ENCODE assay signal across 8 cellular contexts in genomic region chr19:38647966-38648788, GRCh38. TPM values are rescaled to one million over a fixed set of nuclear protein-coding genes. Genes with fewer than 3 reads are reported as not detected.
DNase-seq lines count a peak whose midpoint lies in the region; ATAC-seq, FAIRE-seq and TF ChIP-seq lines count a peak whose summit lies in the region.

No MANE protein-coding gene starts in this region.

- peaks cover 47% of the 10 kb centered on the region for H3K4me1 Mint-ChIP-seq in activated T-cell treated with anti-CD3 and anti-CD28 coated beads, Interleukin-2, amount 50 U/mL, for 24 hours (ENCODE audit: low read depth)

- no peak overlapping the region for H2AFZ ChIP-seq in HepG2 (ENCODE audit: low read length)

- H3K27me3 ChIP-seq in adrenal gland: no peaks in the 10 kb centered on the region
- peaks cover 0 to 4% of the 10 kb centered on the region in 2 experiments; a peak in 2 of 5 replicates for H3K27me3 ChIP-seq in HepG2 (ENCODE audit: control insufficient read depth in 1 of 2, insufficient read depth in 2 of 2, low read length in 2 of 2)
- peaks cover 29% of the 10 kb centered on the region for H3K27me3 ChIP-seq in thymus (ENCODE audit: control insufficient read depth, insufficient read depth)

- TF ChIP-seq POLR2A in adrenal gland (IDR thresholded peaks at IDR 0.05) (no peak), HepG2 (IDR thresholded peaks at IDR 0.05; ENCODE audit: insufficient read depth in 1 of 2, low read depth in 2 of 2, low read length in 2 of 2) (no peak)

- no peak for TF ChIP-seq EP300 in HepG2 (IDR thresholded peaks at IDR 0.05; ENCODE audit: low read depth in 2 of 2, low read length in 2 of 2)
- TF ChIP-seq EP300 in HepG2 (CRISPR knock-in tag; IDR thresholded peaks at IDR 0.05; ENCODE audit: borderline replicate concordance): no peak

- 0 to 1% (median 1%) methylated on average over 20 of the region's 20 CpGs for WGBS in adrenal gland, 4 donors
- WGBS in HepG2 (ENCODE audit: low lambda C conversion rate): 2% methylated on average over 20 of the region's 20 CpGs
- WGBS in thymus: under 1% methylated on average over 20 of the region's 20 CpGs

- DNase-seq in activated T-cell treated with anti-CD3 and anti-CD28 coated beads, Interleukin-2, amount 50 U/mL, for 24 hours: no peak
- DNase-seq in activated T-cell treated with anti-CD3 and anti-CD28 coated beads for 4 hours (no peak), adrenal gland (no peak), HepG2 (ENCODE audit: low spot score) (no peak), GM03348 (ENCODE audit: low spot score) (no peak)

- H3K79me2 ChIP-seq in HepG2 (ENCODE audit: insufficient read depth, low read length): peaks cover 54% of the 10 kb centered on the region

- CTCF ChIA-PET in HepG2 (lab: Yijun Ruan, JAX; ENCODE audit: low intra/inter-chr PET ratio, low total read pairs): interaction anchor here (1.2 kb wide), 1 partner anchor 283 kb away, joined by 4 read pairs; the partner anchor contains the start of genes MRPS12 and SARS2

- peak overlapping the region; percentile 99 for H3K9ac ChIP-seq in HepG2 (ENCODE audit: insufficient read depth, low read depth, low read length)

- H3K4me3 ChIP-seq in adrenal gland (peak overlapping the region; percentile 83 to 99 (median 92)), HepG2 (replicated peaks in 1 of 3; ENCODE audit: insufficient read depth in 1 of 3, low read depth in 2 of 3, low read length in 3 of 3) (peak overlapping the region; percentile 84 to 100 (median 100)), thymus (ENCODE audit: low read length) (peak overlapping the region; percentile 87)

- in situ Hi-C loops in HepG2 (cut with HindIII; ENCODE audit: extremely low pct_ligation_motif_present, low pct_unique_long_range_greater_than_20kb): no loop called here

- H3K4me1 ChIP-seq in adrenal gland (replicated peaks in 1 of 2) (peaks cover 34 to 35% of the 10 kb centered on the region in 2 donors), HepG2 (ENCODE audit: insufficient read depth, low read length) (peaks cover 39% of the 10 kb centered on the region), thymus (ENCODE audit: control insufficient read depth, insufficient read depth, low read length) (peaks cover 9% of the 10 kb centered on the region)

- intact Hi-C loops in adrenal gland (cut with DNase I): no loop called here
- intact Hi-C loops in HepG2 (cut with micrococcal nuclease; ENCODE audit: unreplicated experiment): no loop called here

- peak overlapping the region; percentile 90 for H3K27ac Mint-ChIP-seq in activated T-cell treated with anti-CD3 and anti-CD28 coated beads, Interleukin-2, amount 50 U/mL, for 24 hours

- peak overlapping the region; percentile 81 to 99 (median 95) for H3K27ac ChIP-seq in adrenal gland
- peak overlapping the region; percentile 92 for H3K27ac ChIP-seq in HepG2 (ENCODE audit: extremely low read length, insufficient read depth, low read length)
- H3K27ac ChIP-seq in thymus (ENCODE audit: low read depth): peak overlapping the region; percentile 66

- BruUV-seq in HepG2 (replicated peaks; lab: Mats Ljungman, UMichigan): TSS peak; percentile 74

- peak overlapping the region; percentile 98 for H3K4me3 Mint-ChIP-seq in activated T-cell treated with anti-CD3 and anti-CD28 coated beads, Interleukin-2, amount 50 U/mL, for 24 hours

- ATAC-seq in HepG2 (no peak), GM19467 (IDR thresholded peaks at IDR 0.05; ENCODE audit: unreplicated experiment) (no peak), GM18498 (IDR thresholded peaks at IDR 0.05; ENCODE audit: unreplicated experiment) (no peak)

- H3K9me3 Mint-ChIP-seq in activated T-cell treated with anti-CD3 and anti-CD28 coated beads, Interleukin-2, amount 50 U/mL, for 24 hours: no peaks in the 10 kb centered on the region

- H4K20me1 ChIP-seq in HepG2 (ENCODE audit: insufficient read depth, low read length): peaks cover 14% of the 10 kb centered on the region; the same call in 1 of the 2 replicates

- FAIRE-seq in HepG2 (lab: Jason Lieb, UNC): no peak

- no peaks in the 10 kb centered on the region for H3K9me3 ChIP-seq in adrenal gland (replicated peaks in 1 of 3)
- H3K9me3 ChIP-seq in HepG2 (ENCODE audit: low read length): no peaks in the 10 kb centered on the region
- no peaks in the 10 kb centered on the region for H3K9me3 ChIP-seq in thymus (ENCODE audit: control insufficient read depth)

- H3K36me3 ChIP-seq in adrenal gland (replicated peaks in 1 of 2) (no peaks in the 10 kb centered on the region), HepG2 (replicated peaks in 1 of 2; ENCODE audit: control insufficient read depth in 1 of 2, insufficient read depth in 2 of 2, low read length in 2 of 2) (no peaks in the 10 kb centered on the region), thymus (ENCODE audit: control insufficient read depth, insufficient read depth) (no peaks in the 10 kb centered on the region)

- peaks cover 8% of the 10 kb centered on the region for H3K27me3 Mint-ChIP-seq in activated T-cell treated with anti-CD3 and anti-CD28 coated beads, Interleukin-2, amount 50 U/mL, for 24 hours

- TF ChIP-seq RAD21 in HepG2 (CRISPR knock-in tag; IDR thresholded peaks at IDR 0.05): no peak

- peak overlapping the region; percentile 94 for H3K4me2 ChIP-seq in HepG2 (ENCODE audit: low read depth, low read length)

- POLR2A ChIA-PET in HepG2 (lab: Yijun Ruan, JAX): interaction anchor here (0.6 to 4.6 kb wide), 28 partner anchors 10 to 287 kb away, joined by 3 to 63 read pairs (median 6); partner anchors contain the start of genes ECH1, EIF3K, FAM98C and NFKBIB

- peaks cover 32% of the 10 kb centered on the region for H3K36me3 Mint-ChIP-seq in activated T-cell treated with anti-CD3 and anti-CD28 coated beads, Interleukin-2, amount 50 U/mL, for 24 hours (ENCODE audit: low read depth)

- no peak for TF ChIP-seq CTCF in adrenal gland (IDR thresholded peaks at IDR 0.05)
- TF ChIP-seq CTCF in HepG2 (CRISPR knock-in tag; IDR thresholded peaks at IDR 0.05): no peak

RNA-seq across cellular contexts. Expression of gene ACTN4, which starts 0.7 kb away (rescaled TPM):
- 100 to 1,000 TPM; 430 to 773 (median 575) TPM for total RNA-seq in adrenal gland
- polyA plus RNA-seq in adrenal gland: 100 to 1,000 TPM; 148 to 586 (median 554) TPM
- 167 and 192 TPM in 2 replicates for total RNA-seq in HepG2 (2016; rRNA removed; fragmentation: Illumina TruSeq; extraction: Trizol)
- total RNA-seq in HepG2 (2016; cell fraction: cytosol; rRNA removed; fragmentation: Illumina TruSeq; extraction: Trizol; ENCODE audit: low read depth): 13.8 and 15.0 TPM in 2 replicates
- total RNA-seq in HepG2 (2016; cell fraction: insoluble cytoplasmic fraction; rRNA removed; fragmentation: Illumina TruSeq; extraction: Trizol): 122 and 176 TPM in 2 replicates
- 28.6 and 34.1 TPM in 2 replicates for total RNA-seq in HepG2 (2016; cell fraction: membrane; rRNA removed; fragmentation: Illumina TruSeq; extraction: Trizol)
- 148 and 165 TPM in 2 replicates for total RNA-seq in HepG2 (2016; cell fraction: nucleus; rRNA removed; fragmentation: Illumina TruSeq; extraction: Trizol)
- 171 and 223 TPM in 2 replicates for polyA plus RNA-seq in HepG2 (2011; rRNA removed)
- polyA plus RNA-seq in HepG2 (2011; cell fraction: cytosol; rRNA removed): 82.2 and 91.7 TPM in 2 replicates
- polyA plus RNA-seq in HepG2 (2011; cell fraction: nucleus; rRNA removed): 437 and 620 TPM in 2 replicates
- polyA plus RNA-seq in HepG2 (2012): 222 and 260 TPM in 2 replicates
- polyA plus RNA-seq in HepG2 (2016; cell fraction: cytosol; fragmentation: Illumina TruSeq; extraction: Trizol; ENCODE audit: low read depth): 5.8 and 8.5 TPM in 2 replicates
- 192 and 256 TPM in 2 replicates for polyA plus RNA-seq in HepG2 (2016; cell fraction: insoluble cytoplasmic fraction; fragmentation: Illumina TruSeq; extraction: Trizol; ENCODE audit: low read depth)
- 20.9 and 27.6 TPM in 2 replicates for polyA plus RNA-seq in HepG2 (2016; cell fraction: membrane; fragmentation: Illumina TruSeq; extraction: Trizol; ENCODE audit: low read depth)
- 435 and 441 TPM in 2 replicates for polyA plus RNA-seq in HepG2 (2016; cell fraction: nucleus; fragmentation: Illumina TruSeq; extraction: Trizol; ENCODE audit: insufficient read depth, low read depth)
- 172 and 192 TPM in 2 replicates for polyA minus RNA-seq in HepG2 (2011; rRNA and poly(A)+ RNA removed; ENCODE audit: low replicate concordance)
- 86.2 and 95.5 TPM in 2 replicates for polyA minus RNA-seq in HepG2 (2011; cell fraction: cytosol; rRNA and poly(A)+ RNA removed)
- 73.1 and 75.2 TPM in 2 replicates for polyA minus RNA-seq in HepG2 (2011; cell fraction: nucleus; rRNA and poly(A)+ RNA removed)
- 124 TPM for polyA plus RNA-seq in thymus

RNA-seq across cellular contexts. Expression of gene EIF3K, which starts 29.2 kb away (rescaled TPM):
- total RNA-seq in adrenal gland: 100 to 1,000 TPM; 196 to 537 (median 316) TPM
- 100 to 1,000 TPM; 177 to 292 (median 216) TPM for polyA plus RNA-seq in adrenal gland
- 258 and 351 TPM in 2 replicates for total RNA-seq in HepG2 (2016; rRNA removed; fragmentation: Illumina TruSeq; extraction: Trizol)
- total RNA-seq in HepG2 (2016; cell fraction: cytosol; rRNA removed; fragmentation: Illumina TruSeq; extraction: Trizol; ENCODE audit: low read depth): 100 and 104 TPM in 2 replicates
- 260 and 364 TPM in 2 replicates for total RNA-seq in HepG2 (2016; cell fraction: insoluble cytoplasmic fraction; rRNA removed; fragmentation: Illumina TruSeq; extraction: Trizol)
- total RNA-seq in HepG2 (2016; cell fraction: membrane; rRNA removed; fragmentation: Illumina TruSeq; extraction: Trizol): 174 and 175 TPM in 2 replicates
- 92.4 TPM in 2 replicates for total RNA-seq in HepG2 (2016; cell fraction: nucleus; rRNA removed; fragmentation: Illumina TruSeq; extraction: Trizol)
- polyA plus RNA-seq in HepG2 (2011; rRNA removed): 179 and 230 TPM in 2 replicates
- polyA plus RNA-seq in HepG2 (2011; cell fraction: cytosol; rRNA removed): 271 and 427 TPM in 2 replicates
- 210 and 224 TPM in 2 replicates for polyA plus RNA-seq in HepG2 (2011; cell fraction: nucleus; rRNA removed)
- polyA plus RNA-seq in HepG2 (2012): 171 and 172 TPM in 2 replicates
- 106 and 109 TPM in 2 replicates for polyA plus RNA-seq in HepG2 (2016; cell fraction: cytosol; fragmentation: Illumina TruSeq; extraction: Trizol; ENCODE audit: low read depth)
- 349 and 386 TPM in 2 replicates for polyA plus RNA-seq in HepG2 (2016; cell fraction: insoluble cytoplasmic fraction; fragmentation: Illumina TruSeq; extraction: Trizol; ENCODE audit: low read depth)
- 161 and 168 TPM in 2 replicates for polyA plus RNA-seq in HepG2 (2016; cell fraction: membrane; fragmentation: Illumina TruSeq; extraction: Trizol; ENCODE audit: low read depth)
- polyA plus RNA-seq in HepG2 (2016; cell fraction: nucleus; fragmentation: Illumina TruSeq; extraction: Trizol; ENCODE audit: insufficient read depth, low read depth): 163 and 169 TPM in 2 replicates
- 199 and 296 TPM in 2 replicates for polyA minus RNA-seq in HepG2 (2011; rRNA and poly(A)+ RNA removed; ENCODE audit: low replicate concordance)
- 94.6 and 127 TPM in 2 replicates for polyA minus RNA-seq in HepG2 (2011; cell fraction: cytosol; rRNA and poly(A)+ RNA removed)
- polyA minus RNA-seq in HepG2 (2011; cell fraction: nucleus; rRNA and poly(A)+ RNA removed): 43.4 and 51.5 TPM in 2 replicates
- 268 TPM for polyA plus RNA-seq in thymus

RNA-seq across cellular contexts. Expression of gene MAP4K1, which starts 30.4 kb away (rescaled TPM):
- total RNA-seq in adrenal gland (1 to 10 TPM; 1.4 to 7.9 (median 4.1) TPM), HepG2 (2016; rRNA removed; fragmentation: Illumina TruSeq; extraction: Trizol) (0.89 TPM in 1 of 2 replicates, not detected in the other)
- polyA plus RNA-seq in adrenal gland (10 to 100 TPM in 1 of 3 donors, 1 to 10 TPM in 2; 1.2 to 12.5 (median 6.8) TPM), HepG2 (2011; rRNA removed) (0.24 and 0.35 TPM in 2 replicates), thymus (82.9 TPM)
- total RNA-seq in HepG2 (2016; cell fraction: cytosol; rRNA removed; fragmentation: Illumina TruSeq; extraction: Trizol; ENCODE audit: low read depth): not detected in 2 replicates
- total RNA-seq in HepG2 (2016; cell fraction: insoluble cytoplasmic fraction; rRNA removed; fragmentation: Illumina TruSeq; extraction: Trizol): 0.39 and 0.41 TPM in 2 replicates
- 0.19 and 0.62 TPM in 2 replicates for total RNA-seq in HepG2 (2016; cell fraction: membrane; rRNA removed; fragmentation: Illumina TruSeq; extraction: Trizol)
- 0.60 TPM in 1 of 2 replicates, not detected in the other for total RNA-seq in HepG2 (2016; cell fraction: nucleus; rRNA removed; fragmentation: Illumina TruSeq; extraction: Trizol)
- polyA plus RNA-seq in HepG2 (2011; cell fraction: cytosol; rRNA removed): 0.05 and 0.31 TPM in 2 replicates
- polyA plus RNA-seq in HepG2 (2011; cell fraction: nucleus; rRNA removed): 2.1 and 2.6 TPM in 2 replicates
- 0.44 and 0.64 TPM in 2 replicates for polyA plus RNA-seq in HepG2 (2012)
- polyA plus RNA-seq in HepG2 (2016; cell fraction: cytosol; fragmentation: Illumina TruSeq; extraction: Trizol; ENCODE audit: low read depth): not detected in 2 replicates
- 0.52 TPM in 1 of 2 replicates, not detected in the other for polyA plus RNA-seq in HepG2 (2016; cell fraction: insoluble cytoplasmic fraction; fragmentation: Illumina TruSeq; extraction: Trizol; ENCODE audit: low read depth)
- not detected in 2 replicates for polyA plus RNA-seq in HepG2 (2016; cell fraction: membrane; fragmentation: Illumina TruSeq; extraction: Trizol; ENCODE audit: low read depth)
- 1.4 and 3.1 TPM in 2 replicates for polyA plus RNA-seq in HepG2 (2016; cell fraction: nucleus; fragmentation: Illumina TruSeq; extraction: Trizol; ENCODE audit: insufficient read depth, low read depth)
- 0.91 TPM in 1 of 2 replicates, not detected in the other for polyA minus RNA-seq in HepG2 (2011; rRNA and poly(A)+ RNA removed; ENCODE audit: low replicate concordance)
- polyA minus RNA-seq in HepG2 (2011; cell fraction: cytosol; rRNA and poly(A)+ RNA removed): not detected in 2 replicates
- polyA minus RNA-seq in HepG2 (2011; cell fraction: nucleus; rRNA and poly(A)+ RNA removed): not detected in 2 replicates
